Comparison of ENCODE assay signal across 13 cellular contexts in genomic region chr4:107801766-107802211, GRCh38. TPM values are rescaled to one million over a fixed set of nuclear protein-coding genes. Genes with fewer than 3 reads are reported as not detected.
DNase-seq lines count a peak whose midpoint lies in the region; ATAC-seq and TF ChIP-seq lines count a peak whose summit lies in the region.
"Had no signal": no experiment of that assay in that cellular context is flagged by ENCODE, and none has a peak within 500 bp of the region (broad histone marks: within the 10 kb centered on the region; RNA-seq: fewer than 3 reads in every experiment).

No MANE protein-coding gene starts in this region.

- H3K27ac Mint-ChIP-seq in naive thymus-derived CD4-positive, alpha-beta T cell: peak overlapping the region in 1 of 9 donors; percentile 33
- H3K27ac Mint-ChIP-seq: activated T-cell treated with anti-CD3 and anti-CD28 coated beads, Interleukin-2, amount 50 U/mL, for 24 hours; WTC11 had no signal

- no peak overlapping the region for H2BK5ac ChIP-seq in mesenchymal stem cell (ENCODE audit: low read depth, low read length, poor library complexity, severe bottlenecking)

- H3K79me1 ChIP-seq in mesenchymal stem cell (replicated peaks; ENCODE audit: low read length, poor library complexity, severe bottlenecking): no peaks in the 10 kb centered on the region

- peak overlapping the region in 1 of 2 experiments; percentile 41 for H3K14ac ChIP-seq in mesenchymal stem cell (ENCODE audit: low read length in 2 of 2)

- intact Hi-C loops in naive thymus-derived CD4-positive, alpha-beta T cell (cut with micrococcal nuclease): no loop called here

- H3K36me3 Mint-ChIP-seq in naive thymus-derived CD4-positive, alpha-beta T cell: peaks cover 0 to 5% (median 0%) of the 10 kb centered on the region in 5 donors
- H3K36me3 Mint-ChIP-seq: WTC11 had no signal

- H2BK120ac ChIP-seq in mesenchymal stem cell (ENCODE audit: low read depth, low read length): no peak overlapping the region

- in situ Hi-C loops in Caki2 (cut with HindIII; ENCODE audit: low pct_unique_long_range_greater_than_20kb, low sequenced_read_pairs): no loop called here

- H3K4me1 ChIP-seq in mesenchymal stem cell (ENCODE audit: control insufficient read depth, insufficient read depth, low read depth, low read length): no peaks in the 10 kb centered on the region
- H3K4me1 ChIP-seq in naive thymus-derived CD4-positive, alpha-beta T cell (ENCODE audit: control insufficient read depth in 2 of 2, insufficient read depth in 2 of 2, low read length in 2 of 2): no peaks in the 10 kb centered on the region

- H3K4me1 Mint-ChIP-seq in naive thymus-derived CD4-positive, alpha-beta T cell: peaks cover 0 to 5% (median 0%) of the 10 kb centered on the region in 7 donors
- H3K4me1 Mint-ChIP-seq: WTC11 had no signal

- H3K9ac ChIP-seq in mesenchymal stem cell (ENCODE audit: low read length): no peak overlapping the region

- no peak overlapping the region for H3K4me2 ChIP-seq in mesenchymal stem cell (ENCODE audit: low read length, poor library complexity, severe bottlenecking)

- H3K27me3 ChIP-seq in mesenchymal stem cell (ENCODE audit: control insufficient read depth in 1 of 2, insufficient read depth in 1 of 2, low read length in 2 of 2): no peaks in the 10 kb centered on the region
- H3K27me3 ChIP-seq in naive thymus-derived CD4-positive, alpha-beta T cell (ENCODE audit: control insufficient read depth in 2 of 2, insufficient read depth in 2 of 2, low read length in 2 of 2): peaks cover 0 to 3% of the 10 kb centered on the region in 2 donors

- H2BK15ac ChIP-seq in mesenchymal stem cell (ENCODE audit: low read depth, poor library complexity, severe bottlenecking): no peak overlapping the region

- no peak overlapping the region for H2AFZ ChIP-seq in mesenchymal stem cell (ENCODE audit: low read depth, low read length)

- no peak overlapping the region for H3K23ac ChIP-seq in mesenchymal stem cell (ENCODE audit: low read length in 2 of 2)

- peaks cover 24 to 55% (median 43%) of the 10 kb centered on the region in 5 donors for H3K27me3 Mint-ChIP-seq in naive thymus-derived CD4-positive, alpha-beta T cell

- DNase-seq in Caki2 (ENCODE audit: low read depth) (peak; percentile 16), HT1080 (ENCODE audit: low read depth) (peak; percentile 88), astrocyte of the hippocampus (ENCODE audit: low read depth, low spot score) (peak; percentile 75), mesenchymal stem cell (peak; percentile 47), GM20000 (ENCODE audit: low spot score) (no peak), NCI-H187 (lab: John Stamatoyannopoulos, UW) (no peak), GM10266 (ENCODE audit: extremely low spot score) (no peak)
- no peak for DNase-seq in naive thymus-derived CD4-positive, alpha-beta T cell
- DNase-seq: activated T-cell treated with anti-CD3 and anti-CD28 coated beads, Interleukin-2, amount 50 U/mL, for 24 hours; NCI-H69; stimulated activated CD4-positive, alpha-beta T cell treated with anti-CD3 and anti-CD28 coated beads, Interleukin-4, amount 100 ng/mL, for 24 hours; stimulated activated naive CD4-positive, alpha-beta T cell treated with Interleukin-2 at 50 U/mL for 16 hours had no signal

- no peak overlapping the region for H3K4ac ChIP-seq in mesenchymal stem cell (ENCODE audit: low read depth in 1 of 2, low read length in 2 of 2)

- CTCF ChIA-PET in naive thymus-derived CD4-positive, alpha-beta T cell (lab: Charles Lee): no interaction called here

- no peak overlapping the region for H3K4me3 ChIP-seq in mesenchymal stem cell (ENCODE audit: insufficient read depth in 1 of 2, low read depth in 1 of 2, low read length in 2 of 2)
- H3K4me3 ChIP-seq in naive thymus-derived CD4-positive, alpha-beta T cell (ENCODE audit: low read length): no peak overlapping the region

- no peak overlapping the region for H3K4me3 Mint-ChIP-seq in naive thymus-derived CD4-positive, alpha-beta T cell
- H3K4me3 Mint-ChIP-seq: activated T-cell treated with anti-CD3 and anti-CD28 coated beads, Interleukin-2, amount 50 U/mL, for 24 hours; WTC11 had no signal

- TF ChIP-seq CTCF in GM20000 (IDR thresholded peaks at IDR 0.05; ENCODE audit: extremely low read depth, missing control alignments) (no peak), GM10266 (IDR thresholded peaks at IDR 0.05; ENCODE audit: control insufficient read depth, insufficient read depth, low read depth, missing control alignments) (no peak)

- H2BK12ac ChIP-seq in mesenchymal stem cell (ENCODE audit: low read length in 2 of 2): no peak overlapping the region

- no peaks in the 10 kb centered on the region for H3K9me3 ChIP-seq in mesenchymal stem cell (ENCODE audit: control insufficient read depth, low read length)
- no peaks in the 10 kb centered on the region for H3K9me3 ChIP-seq in naive thymus-derived CD4-positive, alpha-beta T cell (ENCODE audit: control insufficient read depth in 2 of 3, low read length in 3 of 3)

- H4K91ac ChIP-seq in mesenchymal stem cell (ENCODE audit: low read length): no peak overlapping the region

- no peak for ATAC-seq in naive thymus-derived CD4-positive, alpha-beta T cell
- ATAC-seq: WTC11 had no signal

- H3K18ac ChIP-seq in mesenchymal stem cell (ENCODE audit: low read depth in 1 of 2, low read length in 2 of 2): no peak overlapping the region

- no peak overlapping the region for H3K27ac ChIP-seq in mesenchymal stem cell (ENCODE audit: low read length, poor library complexity, severe bottlenecking)
- no peak overlapping the region for H3K27ac ChIP-seq in naive thymus-derived CD4-positive, alpha-beta T cell (ENCODE audit: low read depth, low read length)

- H4K8ac ChIP-seq in mesenchymal stem cell (ENCODE audit: low read length): peak overlapping the region; percentile 39

- WGBS in mesenchymal stem cell: no CpG with 5 or more reads among the region's 1 CpG

- H3K36me3 ChIP-seq in mesenchymal stem cell (ENCODE audit: control insufficient read depth in 1 of 2, insufficient read depth in 2 of 2, low read depth in 1 of 2, low read length in 2 of 2): no peaks in the 10 kb centered on the region
- H3K36me3 ChIP-seq in naive thymus-derived CD4-positive, alpha-beta T cell (ENCODE audit: control insufficient read depth in 2 of 3, insufficient read depth in 3 of 3, low read length in 3 of 3): no peaks in the 10 kb centered on the region

- no peak overlapping the region for H2AK5ac ChIP-seq in mesenchymal stem cell (ENCODE audit: low read length, severe bottlenecking)

- peaks cover 0 to 2% (median 0%) of the 10 kb centered on the region in 11 donors for H3K9me3 Mint-ChIP-seq in naive thymus-derived CD4-positive, alpha-beta T cell
- H3K9me3 Mint-ChIP-seq: activated T-cell treated with anti-CD3 and anti-CD28 coated beads, Interleukin-2, amount 50 U/mL, for 24 hours had no signal

- POLR2A ChIA-PET in naive thymus-derived CD4-positive, alpha-beta T cell (lab: Charles Lee): no interaction called here

RNA-seq across cellular contexts. Expression of gene SGMS2, which starts 22.9 kb away (rescaled TPM):
- total RNA-seq in Caki2 (2014; rRNA removed; shearing (Covaris generic); ENCODE audit: low replicate concordance): 9.3 and 47.4 TPM in 2 replicates
- 13.8 and 20.8 TPM in 2 replicates for total RNA-seq in HT1080 (2014; rRNA removed; shearing (Covaris generic))
- polyA plus RNA-seq in HT1080 (2015; cell fraction: cytosol; rRNA removed): 10.9 and 12.8 TPM in 2 replicates
- 7.3 and 10.9 TPM in 2 replicates for polyA plus RNA-seq in HT1080 (2015; cell fraction: nucleus; rRNA removed)
- polyA plus RNA-seq in mesenchymal stem cell (2013, experiment 1 of 2): 12.5 TPM
- polyA plus RNA-seq in mesenchymal stem cell (2013, experiment 2 of 2): 12.4 TPM
- 1 to 10 TPM in 1 of 5 experiments, under 1 TPM in 2, not detected in 2; 0.24 to 3.5 (median 0.36) TPM for total RNA-seq in naive thymus-derived CD4-positive, alpha-beta T cell
- polyA plus RNA-seq in naive thymus-derived CD4-positive, alpha-beta T cell: not detected

Comparison
In these comparisons a context has a peak if more than half of its experiments do, and no peak if none do; other contexts are left out.
1. DNase-seq: peak in Caki2 (single experiment), HT1080 (single experiment), astrocyte of the hippocampus (single experiment) and mesenchymal stem cell (single experiment); none in GM20000 (single experiment), NCI-H187 (0 of 2), GM10266 (single experiment) and naive thymus-derived CD4-positive, alpha-beta T cell (0 of 9).